Comparison of ENCODE assay signal across 8 cellular contexts in genomic region chr19:11797491-11797890, GRCh38. TPM values are rescaled to one million over a fixed set of nuclear protein-coding genes. Genes with fewer than 3 reads are reported as not detected.
A peak's percentile ranks its signal among the peaks of the same experiment; 100 is the strongest.
DNase-seq lines count a peak whose midpoint lies in the region; ATAC-seq and TF ChIP-seq lines count a peak whose summit lies in the region.

No MANE protein-coding gene starts in this region.

- peaks cover 18% of the 10 kb centered on the region for H3K36me3 Mint-ChIP-seq in nephron progenitor cell (ENCODE audit: low read depth)

- peaks cover 18% of the 10 kb centered on the region for H3K4me1 Mint-ChIP-seq in nephron progenitor cell

- no peak overlapping the region for H3K4me3 ChIP-seq in LNCaP clone FGC (ENCODE audit: low read depth, low read length)

- in situ Hi-C loops in ACHN (cut with HindIII; ENCODE audit: low pct_ligation_motif_present, low pct_unique_long_range_greater_than_20kb, low sequenced_read_pairs) = no loop called here

- peaks cover 35% of the 10 kb centered on the region for H3K27me3 Mint-ChIP-seq in nephron progenitor cell (ENCODE audit: low read depth, poor library complexity)

- DNase-seq in ACHN (peak; percentile 17), LNCaP clone FGC (ENCODE audit: low read depth) (peak; percentile 85), RPMI7951 (ENCODE audit: low read depth) (peak; percentile 91), fibroblast of the conjunctiva (ENCODE audit: low read depth) (peak; percentile 82), nephron progenitor cell (peak; percentile 79)
- peak; percentile 47 for DNase-seq in activated T-helper 9 cell treated with anti-CD3 and anti-CD28 coated beads, Interleukin-2, amount 50 U/mL, for 16 hours (ENCODE audit: low read depth)
- DNase-seq in stimulated activated naive CD8-positive, alpha-beta T cell treated with anti-CD3 and anti-CD28 coated beads, Interleukin-15, Interleukin-2, amounts not matched to agents 100 U/mL and 50 U/mL, for 24 hours = peak; percentile 81

- H3K9me3 Mint-ChIP-seq in nephron progenitor cell = peaks cover 31% of the 10 kb centered on the region

- no peak overlapping the region for H3K27ac Mint-ChIP-seq in nephron progenitor cell

- H3K4me3 Mint-ChIP-seq in nephron progenitor cell = peak overlapping the region; percentile 90

- TF ChIP-seq CTCF in LNCaP clone FGC (IDR thresholded peaks at IDR 0.05; ENCODE audit: control insufficient read depth, extremely low read depth, insufficient read depth) (peak; percentile 93), nephron progenitor cell (IDR thresholded peaks at IDR 0.05) (peak; percentile 84)

- peak; percentile 42 for ATAC-seq in GM19025 (IDR thresholded peaks at IDR 0.05; ENCODE audit: low read depth, unreplicated experiment)
- peak; percentile 78 for ATAC-seq in stimulated activated naive CD8-positive, alpha-beta T cell treated with anti-CD3 and anti-CD28 coated beads, Interleukin-15, Interleukin-2, amounts not matched to agents 100 U/mL and 50 U/mL, for 24 hours

RNA-seq across cellular contexts. Expression of gene ZNF491, which starts 0.8 kb away (rescaled TPM):
- 1.9 and 2.5 TPM in 2 replicates for total RNA-seq in RPMI7951 (2014; rRNA removed; shearing (Covaris generic))

RNA-seq across cellular contexts. Expression of gene ZNF440, which starts 16.6 kb away (rescaled TPM):
- total RNA-seq in RPMI7951 (2014; rRNA removed; shearing (Covaris generic)) = 6.7 and 6.8 TPM in 2 replicates

RNA-seq across cellular contexts. Expression of gene ZNF441, which starts 30.7 kb away (rescaled TPM):
- total RNA-seq in RPMI7951 (2014; rRNA removed; shearing (Covaris generic)) = 5.4 and 8.6 TPM in 2 replicates

RNA-seq across cellular contexts. Expression of gene ZNF439, which starts 51.0 kb away (rescaled TPM):
- total RNA-seq in RPMI7951 (2014; rRNA removed; shearing (Covaris generic)) = 11.1 and 12.3 TPM in 2 replicates

RNA-seq across cellular contexts. Expression of gene ZNF823, which starts 58.7 kb away (rescaled TPM):
- total RNA-seq in RPMI7951 (2014; rRNA removed; shearing (Covaris generic)) = 7.9 and 11.5 TPM in 2 replicates

Comparison
In these comparisons a context has a peak if more than half of its experiments do, and no peak if none do; other contexts are left out.
1. DNase-seq: peak in every context shown above with its lines; median percentile 91 in RPMI7951; 85 in LNCaP clone FGC; 82 in fibroblast of the conjunctiva; 81 in stimulated activated naive CD8-positive, alpha-beta T cell treated with anti-CD3 and anti-CD28 coated beads, Interleukin-15, Interleukin-2, amounts not matched to agents 100 U/mL and 50 U/mL, for 24 hours; 79 in nephron progenitor cell; 47 in activated T-helper 9 cell treated with anti-CD3 and anti-CD28 coated beads, Interleukin-2, amount 50 U/mL, for 16 hours; 17 in ACHN.